ENCODE assay signal across 9 cellular contexts in the genomic region with DNA sequence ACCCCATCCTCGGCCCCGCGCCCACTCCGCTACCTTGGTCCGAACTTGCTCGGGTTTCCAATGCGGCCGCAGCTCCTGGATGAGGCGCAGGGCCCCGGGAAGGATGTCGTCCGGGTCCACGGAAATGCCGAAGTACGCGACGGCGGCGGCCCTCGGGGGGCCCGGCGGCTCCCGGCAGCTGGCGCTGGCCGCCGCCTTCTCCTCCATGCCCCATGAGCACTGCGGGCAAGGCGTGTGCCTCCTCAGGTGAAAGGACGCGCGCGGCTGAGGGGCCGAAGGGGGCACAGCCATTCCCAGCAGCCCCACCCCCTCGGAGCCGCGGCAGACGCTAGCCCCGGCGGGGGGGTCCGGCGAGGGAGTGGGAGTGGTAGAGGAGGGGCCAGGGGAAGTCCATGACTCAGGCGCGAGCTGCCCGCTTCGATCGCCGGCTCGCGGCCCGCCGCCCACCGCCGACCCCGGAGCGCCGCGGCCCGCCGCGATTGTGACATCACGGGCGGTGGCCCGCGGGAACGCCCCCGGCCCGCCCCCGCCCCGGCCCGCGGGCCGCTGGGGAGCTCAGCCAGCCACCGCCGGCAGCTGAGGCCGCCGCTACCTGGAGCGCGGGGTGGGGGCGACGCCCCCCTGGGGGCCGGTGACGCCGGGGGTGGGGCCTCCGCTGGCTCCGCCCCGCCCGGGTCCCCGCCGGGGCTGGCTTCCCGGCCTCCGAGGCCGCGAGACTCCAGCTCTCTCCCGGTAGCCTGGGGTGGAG. TPM values are rescaled to one million over a fixed set of nuclear protein-coding genes. Genes with fewer than 3 reads are reported as not detected.
A peak's percentile ranks its signal among the peaks of the same experiment; 100 is the strongest.
DNase-seq lines count a peak whose midpoint lies in the region; ATAC-seq and TF ChIP-seq lines count a peak whose summit lies in the region.
"Had no signal": no experiment of that assay in that cellular context is flagged by ENCODE, and none has a peak within 500 bp of the region (broad histone marks: within the 10 kb centered on the region; RNA-seq: fewer than 3 reads in every experiment).

A gene with protein sequence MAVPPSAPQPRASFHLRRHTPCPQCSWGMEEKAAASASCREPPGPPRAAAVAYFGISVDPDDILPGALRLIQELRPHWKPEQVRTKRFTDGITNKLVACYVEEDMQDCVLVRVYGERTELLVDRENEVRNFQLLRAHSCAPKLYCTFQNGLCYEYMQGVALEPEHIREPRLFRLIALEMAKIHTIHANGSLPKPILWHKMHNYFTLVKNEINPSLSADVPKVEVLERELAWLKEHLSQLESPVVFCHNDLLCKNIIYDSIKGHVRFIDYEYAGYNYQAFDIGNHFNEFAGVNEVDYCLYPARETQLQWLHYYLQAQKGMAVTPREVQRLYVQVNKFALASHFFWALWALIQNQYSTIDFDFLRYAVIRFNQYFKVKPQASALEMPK (minus strand): TSS at position 483 of the 748 bp plus-strand sequence. CDS start 192 bp downstream, at position 291.

- H3K27ac Mint-ChIP-seq in activated naive CD4-positive, alpha-beta T cell treated with anti-CD3 and anti-CD28 coated beads, Interleukin-2, amount 50 U/mL, for 72 hours, result no peak within 1 kb of the TSS

- H3K9me3 ChIP-seq in heart right ventricle, result no peaks in the 10 kb centered on the region
- H3K9me3 ChIP-seq: neutrophil had no signal

- H3K4me3 ChIP-seq in heart right ventricle, result peak within 1 kb of the TSS; percentile 38 to 86 (median 70)

- H3K27ac ChIP-seq in heart right ventricle, result peak within 1 kb of the TSS; percentile 16 to 74 (median 53)
- H3K27ac ChIP-seq: neutrophil had no signal

- H3K4me1 ChIP-seq in heart right ventricle, result peaks cover 0 to 24% (median 10%) of the 10 kb centered on the region in 9 donors

- H3K9me3 Mint-ChIP-seq in activated naive CD4-positive, alpha-beta T cell treated with anti-CD3 and anti-CD28 coated beads, Interleukin-2, amount 50 U/mL, for 72 hours, result no peaks in the 10 kb centered on the region

- H3K36me3 ChIP-seq in heart right ventricle, result no peaks in the 10 kb centered on the region
- H3K36me3 ChIP-seq: neutrophil had no signal

- 0 to 1% methylated on average over 43 to 87 of the region's 94 CpGs for WGBS in heart right ventricle, 2 donors

- intact Hi-C loops in Right ventricle myocardium inferior (cut with DNase I) (no loop called here), cardiac septum (cut with DNase I) (no loop called here), heart right ventricle (cut with DNase I) (no loop called here), posterior vena cava (cut with DNase I) (loop anchor here in 1 of 2 donors (10.0 kb wide), 1 partner anchor 353 kb away; no protein-coding TSS in a partner anchor)

- H3K36me3 Mint-ChIP-seq in activated naive CD4-positive, alpha-beta T cell treated with anti-CD3 and anti-CD28 coated beads, Interleukin-2, amount 50 U/mL, for 72 hours, result no peaks in the 10 kb centered on the region

- TF ChIP-seq CTCF in heart right ventricle (IDR thresholded peaks at IDR 0.05), result no peak

- peaks cover 0 to 27% (median 0%) of the 10 kb centered on the region in 7 donors for H3K27me3 ChIP-seq in heart right ventricle

- ATAC-seq in Right ventricle myocardium inferior (peak; percentile 38), heart right ventricle (peak; percentile 35 to 77 (median 53)), HG03565 (IDR thresholded peaks at IDR 0.05; ENCODE audit: unreplicated experiment) (no peak)
- peak; percentile 68 to 84 for ATAC-seq in activated naive CD4-positive, alpha-beta T cell treated with anti-CD3 and anti-CD28 coated beads, Interleukin-2, amount 50 U/mL, for 72 hours

- no peak for DNase-seq in Right ventricle myocardium inferior (ENCODE audit: missing footprints)
- DNase-seq in cardiac septum (ENCODE audit: low spot score), result no peak
- peak; percentile 47 to 77 for DNase-seq in SHP77 (lab: John Stamatoyannopoulos, UW)
- peak in 1 of 2 donors; percentile 51 for DNase-seq in activated naive CD4-positive, alpha-beta T cell treated with anti-CD3 and anti-CD28 coated beads, Interleukin-2, amount 50 U/mL, for 72 hours (ENCODE audit: low spot score in 2 of 2)
- DNase-seq in heart right ventricle, result peak; percentile 56 to 67
- peak; percentile 87 for DNase-seq in posterior vena cava (ENCODE audit: low spot score)
- DNase-seq in ureter (ENCODE audit: low spot score), result no peak

RNA-seq across cellular contexts. Expression of the gene that starts here (rescaled TPM):
- total RNA-seq in Right ventricle myocardium inferior, result 5.3 TPM
- total RNA-seq in cardiac septum, result 1.9 TPM
- total RNA-seq in activated naive CD4-positive, alpha-beta T cell treated with anti-CD3 and anti-CD28 coated beads, Interleukin-2, amount 50 U/mL, for 72 hours, result 1 to 10 TPM in 1 of 2 donors, under 1 TPM in 1; 0.84 to 1.6 TPM
- total RNA-seq in heart right ventricle, result 1 to 10 TPM in 8 of 10 donors, under 1 TPM in 2; 0.47 to 5.2 (median 2.3) TPM
- polyA plus RNA-seq in heart right ventricle, result 1 to 10 TPM; 1.1 to 4.2 TPM
- 10 to 100 TPM in 1 of 2 donors, 1 to 10 TPM in 1; 7.4 to 12.3 TPM for total RNA-seq in posterior vena cava
- total RNA-seq in ureter, result 13.5 TPM

Comparison
In these comparisons a context has a peak if more than half of its experiments do, and no peak if none do; other contexts are left out.
1. DNase-seq: peak in SHP77 (2 of 2), heart right ventricle (2 of 2) and posterior vena cava (single experiment); none in Right ventricle myocardium inferior (single experiment), cardiac septum (single experiment) and ureter (single experiment).